ENCODE assay signal across 33 cellular contexts in the genomic region with DNA sequence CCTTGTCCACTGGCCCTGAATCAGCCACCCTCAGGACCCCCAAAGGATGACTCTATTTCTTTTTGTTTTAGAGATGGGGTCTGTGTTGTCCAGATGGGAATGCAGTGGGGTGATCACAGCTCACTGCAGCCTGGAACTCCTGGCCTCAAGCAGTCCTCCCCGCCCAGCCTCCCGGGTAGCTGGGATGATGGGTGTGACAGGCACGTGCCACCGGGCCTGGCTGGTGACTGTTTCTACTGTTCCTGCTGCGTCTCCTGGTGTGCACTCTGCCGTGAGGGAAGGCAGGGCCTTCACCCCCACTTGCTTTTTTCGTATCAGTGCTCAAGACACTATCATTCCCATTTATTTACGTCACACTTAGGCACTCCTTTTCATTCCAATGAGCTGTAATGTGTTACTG. TPM values are rescaled to one million over a fixed set of nuclear protein-coding genes. Genes with fewer than 3 reads are reported as not detected.
"Had no signal": no experiment of that assay in that cellular context is flagged by ENCODE, and none has a peak within 500 bp of the region (broad histone marks: within the 10 kb centered on the region; RNA-seq: fewer than 3 reads in every experiment).

No MANE protein-coding gene starts in this region.

- H3K36me3 Mint-ChIP-seq: activated CD8-positive, alpha-beta memory T cell treated with anti-CD3 and anti-CD28 coated beads, Interleukin-2, amount 10 ng/mL, durations not matched to agents 7 days and 5 days; activated naive CD4-positive, alpha-beta T cell treated with anti-CD3 and anti-CD28 coated beads, Interleukin-2, amount 10 ng/mL, durations not matched to agents 7 days and 5 days; activated naive CD8-positive, alpha-beta T cell had no signal

- H2AFZ ChIP-seq: PC-9 had no signal

- H3K27me3 ChIP-seq: brain microvascular endothelial cell had no signal

- ATAC-seq: activated CD8-positive, alpha-beta memory T cell treated with anti-CD3 and anti-CD28 coated beads, Interleukin-2, amount 10 ng/mL, durations not matched to agents 7 days and 5 days; activated naive CD8-positive, alpha-beta T cell treated with anti-CD3 and anti-CD28 coated beads, Interleukin-2, amount 50 U/mL, for 24 hours had no signal

- H3K4me1 Mint-ChIP-seq: activated CD4-positive, alpha-beta memory T cell treated with anti-CD3 and anti-CD28 coated beads, Interleukin-2, amount 10 ng/mL, durations not matched to agents 7 days and 5 days; activated CD8-positive, alpha-beta memory T cell treated with anti-CD3 and anti-CD28 coated beads, Interleukin-2, amount 10 ng/mL, durations not matched to agents 7 days and 5 days; activated naive CD4-positive, alpha-beta T cell treated with anti-CD3 and anti-CD28 coated beads, Interleukin-2, amount 10 ng/mL, durations not matched to agents 7 days and 5 days; central memory CD8-positive, alpha-beta T cell had no signal

- DNase-seq: activated CD4-positive, alpha-beta memory T cell treated with anti-CD3 and anti-CD28 coated beads, Interleukin-2, amount 10 ng/mL, durations not matched to agents 7 days and 5 days; activated CD4-positive, alpha-beta T cell treated with anti-CD3 and anti-CD28 coated beads for 1 hour; activated CD4-positive, alpha-beta T cell treated with anti-CD3 and anti-CD28 coated beads for 48 hours; activated CD4-positive, CD25-positive, alpha-beta regulatory T cell; activated CD8-positive, alpha-beta memory T cell treated with anti-CD3 and anti-CD28 coated beads for 24 hours; activated CD8-positive, alpha-beta memory T cell treated with anti-CD3 and anti-CD28 coated beads, Interleukin-2, amount 10 ng/mL, durations not matched to agents 7 days and 5 days; activated CD8-positive, alpha-beta memory T cell treated with anti-CD3 and anti-CD28 coated beads, Interleukin-2, amount 50 U/mL, for 48 hours; activated effector memory CD4-positive, alpha-beta T cell treated with Interleukin-2 at 50 U/mL for 16 hours; activated naive CD4-positive, alpha-beta T cell treated with anti-CD3 and anti-CD28 coated beads, Interleukin-2, amount 10 ng/mL, durations not matched to agents 7 days and 5 days; activated naive CD8-positive, alpha-beta T cell treated with anti-CD3 and anti-CD28 coated beads, Interleukin-2, amount 50 U/mL, for 24 hours; activated T-cell treated with anti-CD3 and anti-CD28 coated beads, Interleukin-2, amount 50 U/mL, for 48 hours; aorta; brain microvascular endothelial cell; NCI-H1092 treated with DMSO at 0.1 percent for 48 hours; NCI-H1417; NCI-H146; NCI-H187; NCI-H2029 treated with DMSO at 0.1 percent for 48 hours; NCI-H2107; NCI-H2171; NCI-H510A; NCI-H526; NCI-H748 treated with DMSO at 0.1 percent for 48 hours; NK-92 treated with Interleukin-12 subunit alpha and Interleukin-12 subunit beta, amount 100 ng/mL, for 24 hours; PC-9; Right ventricle myocardium superior; T1000; WERI-Rb-1 had no signal

- H3K27ac Mint-ChIP-seq: activated CD4-positive, alpha-beta memory T cell treated with anti-CD3 and anti-CD28 coated beads, Interleukin-2, amount 10 ng/mL, durations not matched to agents 7 days and 5 days; activated CD8-positive, alpha-beta memory T cell treated with anti-CD3 and anti-CD28 coated beads, Interleukin-2, amount 10 ng/mL, durations not matched to agents 7 days and 5 days; activated naive CD4-positive, alpha-beta T cell treated with anti-CD3 and anti-CD28 coated beads, Interleukin-2, amount 10 ng/mL, durations not matched to agents 7 days and 5 days; activated naive CD8-positive, alpha-beta T cell; activated naive CD8-positive, alpha-beta T cell treated with anti-CD3 and anti-CD28 coated beads, Interleukin-2, amount 50 U/mL, for 24 hours had no signal

- H3K4me3 ChIP-seq: PC-9 had no signal

- H3K4me3 Mint-ChIP-seq: activated CD4-positive, alpha-beta memory T cell treated with anti-CD3 and anti-CD28 coated beads, Interleukin-2, amount 10 ng/mL, durations not matched to agents 7 days and 5 days; activated CD8-positive, alpha-beta memory T cell treated with anti-CD3 and anti-CD28 coated beads, Interleukin-2, amount 10 ng/mL, durations not matched to agents 7 days and 5 days; activated naive CD4-positive, alpha-beta T cell treated with anti-CD3 and anti-CD28 coated beads, Interleukin-2, amount 10 ng/mL, durations not matched to agents 7 days and 5 days; activated naive CD8-positive, alpha-beta T cell; activated naive CD8-positive, alpha-beta T cell treated with anti-CD3 and anti-CD28 coated beads, Interleukin-2, amount 50 U/mL, for 24 hours; central memory CD8-positive, alpha-beta T cell had no signal

- H3K4me2 ChIP-seq: PC-9 had no signal

- H3K36me3 ChIP-seq: brain microvascular endothelial cell, WERI-Rb-1 had no signal

- H3K9me3 Mint-ChIP-seq: central memory CD8-positive, alpha-beta T cell had no signal

- H3K27me3 Mint-ChIP-seq: activated CD4-positive, alpha-beta memory T cell treated with anti-CD3 and anti-CD28 coated beads, Interleukin-2, amount 10 ng/mL, durations not matched to agents 7 days and 5 days; activated naive CD4-positive, alpha-beta T cell treated with anti-CD3 and anti-CD28 coated beads, Interleukin-2, amount 10 ng/mL, durations not matched to agents 7 days and 5 days; activated naive CD8-positive, alpha-beta T cell; activated naive CD8-positive, alpha-beta T cell treated with anti-CD3 and anti-CD28 coated beads, Interleukin-2, amount 50 U/mL, for 24 hours had no signal

- H3K27ac ChIP-seq: brain microvascular endothelial cell, PC-9, WERI-Rb-1 had no signal

RNA-seq across cellular contexts. Expression of a gene that starts 25.3 kb away (rescaled TPM):
- total RNA-seq: activated CD4-positive, alpha-beta memory T cell treated with anti-CD3 and anti-CD28 coated beads, Interleukin-2, amount 10 ng/mL, durations not matched to agents 7 days and 5 days; activated CD8-positive, alpha-beta memory T cell treated with anti-CD3 and anti-CD28 coated beads, Interleukin-2, amount 10 ng/mL, durations not matched to agents 7 days and 5 days; aorta; M059J; PC-9; Right ventricle myocardium superior; T-helper 1 cell treated with Interleukin-12 subunit alpha and Interleukin-12 subunit beta and Interleukin-4 antibody, amounts not matched to agents 30 ng/mL and 1 ng/mL, for 36 hours; T-helper 2 cell treated with Interferon-gamma antibody and Interleukin-4, amounts not matched to agents 100 ng/mL and 5 ng/mL, for 36 hours had no signal

RNA-seq across cellular contexts. Expression of a gene that starts 26.1 kb away (rescaled TPM):
- total RNA-seq: M059J had no signal
